21 cellular contexts compared by ENCODE assay signal in the genomic region with DNA sequence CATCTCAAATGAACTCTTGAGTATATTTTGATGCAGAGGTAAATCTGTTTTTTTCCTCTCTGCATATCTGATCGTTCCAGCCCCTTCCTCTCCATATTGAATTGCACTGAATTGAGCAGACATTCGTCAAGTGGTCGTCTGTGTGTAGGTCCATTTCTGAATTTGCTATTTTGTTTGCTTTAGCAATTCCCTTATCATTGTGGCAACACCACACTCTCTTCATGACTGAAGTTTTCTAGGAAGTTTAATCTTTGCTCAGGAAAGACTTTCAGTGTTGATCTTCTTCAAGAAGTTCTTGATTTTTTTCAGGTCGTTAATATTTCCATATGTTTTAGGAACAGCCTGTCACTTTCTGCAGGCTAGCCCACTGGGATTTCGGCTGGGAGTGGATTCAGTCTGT.
"Had no signal": no experiment of that assay in that cellular context is flagged by ENCODE, and none has a peak within 500 bp of the region (broad histone marks: within the 10 kb centered on the region; RNA-seq: fewer than 3 reads in every experiment).

No MANE protein-coding gene starts in this region.

- H3K27ac Mint-ChIP-seq: mesothelial cell of epicardium had no signal

- H3K9me3 ChIP-seq: esophagus muscularis mucosa, heart left ventricle, lower lobe of right lung, mucosa of descending colon had no signal

- H3K9me3 Mint-ChIP-seq: mesothelial cell of epicardium had no signal

- H3K36me3 Mint-ChIP-seq: immature natural killer cell had no signal

- ATAC-seq: foreskin keratinocyte, heart left ventricle, left colon, left lobe of liver, left ventricle myocardium superior, lower lobe of right lung, mucosa of descending colon had no signal

- H3K4me3 Mint-ChIP-seq: mesothelial cell of epicardium had no signal

- H3K4me3 ChIP-seq: coronary artery, dorsolateral prefrontal cortex, esophagus muscularis mucosa, heart left ventricle, hepatocyte, lower lobe of right lung, mucosa of descending colon had no signal

- H3K36me3 ChIP-seq: lower lobe of right lung had no signal

- H3K27me3 ChIP-seq: dorsolateral prefrontal cortex, esophagus muscularis mucosa, foreskin keratinocyte, hepatocyte had no signal

- H3K27ac ChIP-seq: coronary artery, dorsolateral prefrontal cortex, esophagus muscularis mucosa, foreskin keratinocyte, heart left ventricle, hepatocyte, lower lobe of right lung had no signal

- DNase-seq: dermis blood vessel endothelial cell; dorsolateral prefrontal cortex; effector CD4-positive, alpha-beta T cell; effector memory CD4-positive, alpha-beta T cell; foreskin keratinocyte; heart left ventricle; hypothalamus; immature natural killer cell; islet precursor cell; kidney; kidney glomerular epithelial cell; left colon; left ventricle myocardium superior; lower lobe of right lung; mesenchymal stem cell; mucosa of descending colon had no signal

- H3K4me1 ChIP-seq: foreskin keratinocyte had no signal
